ENCODE assay signal across 11 cellular contexts in the genomic region with DNA sequence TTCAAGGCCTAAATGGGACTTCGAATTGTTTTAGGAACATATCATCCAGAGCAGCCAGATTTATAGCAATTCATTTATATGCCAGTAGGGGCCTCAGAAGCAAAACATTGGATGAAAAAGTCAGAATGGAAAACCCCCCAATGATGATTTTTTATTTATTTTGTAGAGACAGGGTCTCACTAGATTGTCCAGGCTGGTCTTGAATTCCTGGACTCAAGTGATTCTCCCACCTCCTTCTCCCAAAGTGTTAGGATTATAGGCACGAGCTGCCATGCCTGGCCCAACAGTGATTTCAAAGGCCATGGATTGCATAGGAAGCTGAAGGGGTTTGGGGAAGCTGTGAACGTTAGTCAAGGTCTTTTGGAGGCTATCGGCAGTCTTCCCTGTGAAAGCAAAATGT. TPM values are rescaled to one million over a fixed set of nuclear protein-coding genes. Genes with fewer than 3 reads are reported as not detected.
DNase-seq lines count a peak whose midpoint lies in the region; ATAC-seq and TF ChIP-seq lines count a peak whose summit lies in the region.
"Had no signal": no experiment of that assay in that cellular context is flagged by ENCODE, and none has a peak within 500 bp of the region (broad histone marks: within the 10 kb centered on the region; RNA-seq: fewer than 3 reads in every experiment).

No MANE protein-coding gene starts in this region.

- H3K79me2 ChIP-seq in KMS-11 (ENCODE audit: insufficient read depth, low read depth): peaks cover 13% of the 10 kb centered on the region
- no peaks in the 10 kb centered on the region for H3K79me2 ChIP-seq in neural cell (replicated peaks; ENCODE audit: insufficient read depth, low read length)

- peaks cover 24% of the 10 kb centered on the region for H3K36me3 Mint-ChIP-seq in Caco-2 (ENCODE audit: insufficient read depth, unreplicated experiment)
- H3K36me3 Mint-ChIP-seq in activated CD4-positive, alpha-beta T cell treated with anti-CD3 and anti-CD28 coated beads, Interleukin-2, amount 10 ng/mL, durations not matched to agents 24 days and 14 days (ENCODE audit: low read depth): peaks cover 9% of the 10 kb centered on the region

- no peaks in the 10 kb centered on the region for H3F3A ChIP-seq in neural cell (ENCODE audit: insufficient read depth, low read length, poor library complexity, severe bottlenecking)

- in situ Hi-C loops in GM13976 (cut with MboI; ENCODE audit: low sequenced_read_pairs, unreplicated experiment): no loop called here

- TF ChIP-seq CTCF in Caco-2 (IDR thresholded peaks at IDR 0.05; ENCODE audit: insufficient read depth in 1 of 2, low read depth in 1 of 2, low read length in 1 of 2, severe bottlenecking in 1 of 2, unreplicated experiment in 1 of 2): peak; percentile 13 to 68
- TF ChIP-seq CTCF in KMS-11 (conservative IDR thresholded peaks at IDR 0.05; ENCODE audit: low read depth, low read length): peak; percentile 80
- TF ChIP-seq CTCF in cardiac fibroblast (IDR thresholded peaks at IDR 0.05; ENCODE audit: low read depth, low read length): peak; percentile 54
- TF ChIP-seq CTCF in neural cell (IDR thresholded peaks at IDR 0.05; ENCODE audit: poor library complexity, severe bottlenecking): peak; percentile 43
- TF ChIP-seq CTCF in GM13976 (IDR thresholded peaks at IDR 0.05; ENCODE audit: borderline replicate concordance, control extremely low read depth, extremely low read depth, insufficient read depth, missing control alignments): no peak

- H3K9me3 ChIP-seq in Caco-2: no peaks in the 10 kb centered on the region
- H3K9me3 ChIP-seq in neural cell (ENCODE audit: low read length): no peaks in the 10 kb centered on the region

- H3K9ac ChIP-seq in KMS-11 (no peak overlapping the region), neural cell (ENCODE audit: low read length) (no peak overlapping the region)

- no peak for TF ChIP-seq EP300 in neural cell (conservative IDR thresholded peaks at IDR 0.05; ENCODE audit: poor library complexity, severe bottlenecking)

- TF ChIP-seq RAD21 in neural cell (conservative IDR thresholded peaks at IDR 0.05): no peak

- no peak overlapping the region for H3K27ac Mint-ChIP-seq in Caco-2 (ENCODE audit: unreplicated experiment)
- H3K27ac Mint-ChIP-seq in activated CD4-positive, alpha-beta T cell treated with anti-CD3 and anti-CD28 coated beads, Interleukin-2, amount 10 ng/mL, durations not matched to agents 24 days and 14 days: no peak overlapping the region
- H3K27ac Mint-ChIP-seq: stimulated activated naive B cell treated with anti-CD40 and anti-IgM and Interleukin-4, amounts not matched to agents 10 μg/mL and 1 μg/mL and 100 μg/mL, for 72 hours had no signal

- ATAC-seq in HG02623 (IDR thresholded peaks at IDR 0.05; ENCODE audit: unreplicated experiment): no peak
- ATAC-seq: stimulated activated naive B cell treated with anti-CD40 and anti-IgM and Interleukin-4, amounts not matched to agents 10 μg/mL and 1 μg/mL and 100 μg/mL, for 72 hours had no signal

- no peak overlapping the region for H2AFZ ChIP-seq in KMS-11 (ENCODE audit: low read depth)
- no peak overlapping the region for H2AFZ ChIP-seq in neural cell (ENCODE audit: low read depth, low read length)

- H4K20me1 ChIP-seq in KMS-11 (ENCODE audit: insufficient read depth) (no peaks in the 10 kb centered on the region), neural cell (ENCODE audit: insufficient read depth) (no peaks in the 10 kb centered on the region)

- H3K27me3 ChIP-seq in Caco-2 (replicated peaks; ENCODE audit: control insufficient read depth, insufficient read depth, low read length) (no peaks in the 10 kb centered on the region), KMS-11 (ENCODE audit: insufficient read depth, low read depth) (no peaks in the 10 kb centered on the region), neural cell (ENCODE audit: insufficient read depth, low read depth, low read length) (no peaks in the 10 kb centered on the region)

- H3K4me1 Mint-ChIP-seq in Caco-2 (ENCODE audit: low read depth, unreplicated experiment): peaks cover 9% of the 10 kb centered on the region
- H3K4me1 Mint-ChIP-seq in activated CD4-positive, alpha-beta T cell treated with anti-CD3 and anti-CD28 coated beads, Interleukin-2, amount 10 ng/mL, durations not matched to agents 24 days and 14 days: peaks cover 19% of the 10 kb centered on the region

- H3K9me3 Mint-ChIP-seq in Caco-2 (ENCODE audit: unreplicated experiment): no peaks in the 10 kb centered on the region
- no peaks in the 10 kb centered on the region for H3K9me3 Mint-ChIP-seq in activated CD4-positive, alpha-beta T cell treated with anti-CD3 and anti-CD28 coated beads, Interleukin-2, amount 10 ng/mL, durations not matched to agents 24 days and 14 days
- H3K9me3 Mint-ChIP-seq: stimulated activated naive B cell treated with anti-CD40 and anti-IgM and Interleukin-4, amounts not matched to agents 10 μg/mL and 1 μg/mL and 100 μg/mL, for 72 hours had no signal

- H3K27ac ChIP-seq in KMS-11 (no peak overlapping the region), neural cell (ENCODE audit: low read length) (no peak overlapping the region)

- H3K4me3 Mint-ChIP-seq in Caco-2 (ENCODE audit: unreplicated experiment): no peak overlapping the region
- H3K4me3 Mint-ChIP-seq in activated CD4-positive, alpha-beta T cell treated with anti-CD3 and anti-CD28 coated beads, Interleukin-2, amount 10 ng/mL, durations not matched to agents 24 days and 14 days: no peak overlapping the region
- H3K4me3 Mint-ChIP-seq: stimulated activated naive B cell treated with anti-CD40 and anti-IgM and Interleukin-4, amounts not matched to agents 10 μg/mL and 1 μg/mL and 100 μg/mL, for 72 hours had no signal

- POLR2A ChIA-PET in Caco-2 (lab: Charles Lee): interaction anchor here (0.7 kb wide), 1 partner anchor 14 kb away, joined by 5 read pairs; no protein-coding TSS in a partner anchor

- no peak for DNase-seq in Caco-2
- no peak for DNase-seq in cardiac fibroblast (ENCODE audit: low read depth in 2 of 2)
- no peak for DNase-seq in Ammon's horn (ENCODE audit: low spot score)
- no peak for DNase-seq in GM13976 (ENCODE audit: low spot score)
- no peak for DNase-seq in activated CD4-positive, alpha-beta T cell treated with anti-CD3 and anti-CD28 coated beads, Interleukin-2, amount 10 ng/mL, durations not matched to agents 24 days and 14 days
- DNase-seq: NCI-H345; posterior cingulate gyrus; stimulated activated naive B cell treated with anti-CD40 and anti-IgM and Interleukin-4, amounts not matched to agents 10 μg/mL and 1 μg/mL and 100 μg/mL, for 72 hours had no signal

- no peaks in the 10 kb centered on the region for H3K27me3 Mint-ChIP-seq in Caco-2 (ENCODE audit: insufficient read depth, unreplicated experiment)
- H3K27me3 Mint-ChIP-seq in activated CD4-positive, alpha-beta T cell treated with anti-CD3 and anti-CD28 coated beads, Interleukin-2, amount 10 ng/mL, durations not matched to agents 24 days and 14 days: no peaks in the 10 kb centered on the region
- H3K27me3 Mint-ChIP-seq: stimulated activated naive B cell treated with anti-CD40 and anti-IgM and Interleukin-4, amounts not matched to agents 10 μg/mL and 1 μg/mL and 100 μg/mL, for 72 hours had no signal

- H3K4me2 ChIP-seq in KMS-11 (no peak overlapping the region), neural cell (ENCODE audit: low read length) (no peak overlapping the region)

- CTCF ChIA-PET in Caco-2 (lab: Charles Lee): no interaction called here

- BruUV-seq in Caco-2 (replicated peaks; lab: Mats Ljungman, UMichigan): no TSS peak

- H3K4me1 ChIP-seq in Caco-2 (peaks cover 16% of the 10 kb centered on the region), KMS-11 (ENCODE audit: low read depth, poor library complexity, severe bottlenecking) (peaks cover 16% of the 10 kb centered on the region)

- H3K9me2 ChIP-seq in neural cell (ENCODE audit: insufficient read depth, low read length): no peaks in the 10 kb centered on the region

- H3K36me3 ChIP-seq in Caco-2 (ENCODE audit: control insufficient read depth, insufficient read depth, low read length) (no peaks in the 10 kb centered on the region), KMS-11 (ENCODE audit: insufficient read depth) (no peaks in the 10 kb centered on the region), neural cell (ENCODE audit: insufficient read depth, low read length) (no peaks in the 10 kb centered on the region)

- no peak overlapping the region for H3K4me3 ChIP-seq in Caco-2 (ENCODE audit: low read depth, low read length)
- H3K4me3 ChIP-seq in KMS-11 (IDR thresholded peaks at IDR 0.05; ENCODE audit: insufficient read depth, low read depth, low read length): no peak overlapping the region
- H3K4me3 ChIP-seq in cardiac fibroblast (replicated peaks in 1 of 2; ENCODE audit: low read depth in 2 of 2, low read length in 2 of 2): no peak overlapping the region
- no peak overlapping the region for H3K4me3 ChIP-seq in neural cell (ENCODE audit: low read length)

- intact Hi-C loops in Caco-2 (cut with micrococcal nuclease; ENCODE audit: unreplicated experiment): no loop called here
- intact Hi-C loops in activated CD4-positive, alpha-beta T cell treated with anti-CD3 and anti-CD28 coated beads, Interleukin-2, amount 10 ng/mL, durations not matched to agents 24 days and 14 days (cut with micrococcal nuclease): no loop called here

TF ChIP-seq in neural cell, 6 proteins besides CTCF, POLR2A, EP300 and RAD21 (continues in another document):
- TF ChIP-seq POLR2AphosphoS5 (IDR thresholded peaks at IDR 0.05) (no peak), MXI1 (conservative IDR thresholded peaks at IDR 0.05; ENCODE audit: poor library complexity, severe bottlenecking) (no peak), EZH2 (IDR thresholded peaks at IDR 0.05; ENCODE audit: borderline replicate concordance, insufficient read depth, low read length, poor library complexity, severe bottlenecking) (no peak), SMC3 (conservative IDR thresholded peaks at IDR 0.05; ENCODE audit: poor library complexity) (no peak), TAF1 (IDR thresholded peaks at IDR 0.05; ENCODE audit: low read depth) (no peak)

RNA-seq across cellular contexts. Expression of gene TTC7A, which starts 3.6 kb away (rescaled TPM):
- total RNA-seq in Caco-2 (2022): 58.7 and 60.0 TPM in 2 replicates
- 12.0 and 17.0 TPM in 2 replicates for polyA plus RNA-seq in neural cell
- 12.2 and 16.8 TPM in 2 replicates for polyA minus RNA-seq in neural cell
- 68.7 and 74.6 TPM in 2 replicates for total RNA-seq in activated CD4-positive, alpha-beta T cell treated with anti-CD3 and anti-CD28 coated beads, Interleukin-2, amount 10 ng/mL, durations not matched to agents 24 days and 14 days

RNA-seq across cellular contexts. Expression of gene MCFD2, which starts 21.9 kb away (rescaled TPM):
- total RNA-seq in Caco-2 (2022): 142 and 156 TPM in 2 replicates
- polyA plus RNA-seq in neural cell: 78.8 and 84.0 TPM in 2 replicates
- polyA minus RNA-seq in neural cell: 77.2 and 86.6 TPM in 2 replicates
- total RNA-seq in activated CD4-positive, alpha-beta T cell treated with anti-CD3 and anti-CD28 coated beads, Interleukin-2, amount 10 ng/mL, durations not matched to agents 24 days and 14 days: 46.7 and 47.2 TPM in 2 replicates
